ENCODE assay signal across 8 cellular contexts in the genomic region with DNA sequence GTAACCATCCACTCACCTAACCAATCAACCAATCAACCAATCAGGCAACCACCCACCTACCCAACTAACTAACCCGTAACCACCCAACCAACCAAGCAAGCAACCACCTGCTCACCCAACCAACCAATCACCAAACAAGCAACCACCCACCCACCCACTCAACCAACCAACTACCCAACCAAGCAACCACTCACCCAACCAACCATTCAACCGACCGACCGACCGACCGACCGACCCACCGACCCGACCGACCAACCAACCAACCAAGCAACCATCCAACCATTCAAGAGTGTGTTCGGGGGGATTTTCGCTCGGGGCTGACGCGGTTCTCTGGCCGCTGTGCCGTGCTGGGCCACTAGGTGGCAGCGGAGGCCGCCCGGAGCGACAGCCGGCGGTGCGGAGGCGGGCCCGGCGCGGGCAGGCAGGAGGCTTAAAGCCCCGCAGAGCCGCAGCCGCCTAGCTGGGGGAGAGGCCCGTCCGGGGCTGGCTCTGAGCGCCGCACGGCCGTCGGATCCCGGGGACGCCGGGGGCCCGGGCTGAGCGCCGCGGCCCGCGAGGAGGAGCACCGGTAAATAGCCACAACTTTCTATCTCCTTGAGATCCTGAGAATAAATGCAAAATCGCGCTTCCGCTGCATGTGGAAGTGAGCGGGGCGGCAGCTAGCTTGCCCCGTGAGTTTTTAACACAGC. TPM values are rescaled to one million over a fixed set of nuclear protein-coding genes. Genes with fewer than 3 reads are reported as not detected.
DNase-seq lines count a peak whose midpoint lies in the region; ATAC-seq and TF ChIP-seq lines count a peak whose summit lies in the region.

A gene (plus strand): TSS at position 443 of the 689 bp plus-strand sequence. CDS start 1,617 bp downstream, outside the sequence.

- CTCF ChIA-PET in CD4-positive, alpha-beta memory T cell (lab: Charles Lee; ENCODE audit: partially characterized antibody) = interaction anchor here (0.7 to 2.6 kb wide), 13 partner anchors 9 to 634 kb away, joined by 3 to 27 read pairs (median 3); no protein-coding TSS in a partner anchor

- H3K4me1 Mint-ChIP-seq in CD4-positive, alpha-beta memory T cell = peaks cover 2 to 10% (median 5%) of the 10 kb centered on the region in 4 donors

- DNase-seq in CD4-positive, alpha-beta memory T cell = peak; percentile 52 to 70 (median 64)
- DNase-seq in SJCRH30 (peak; percentile 34 to 57), activated gamma-delta T cell treated with Interleukin-2 at 50 U/mL for 16 hours (peak; percentile 66), globus pallidus (ENCODE audit: low spot score) (peak; percentile 37), tibial artery (peak in 1 of 2 donors; percentile 72)

- peak within 1 kb of the TSS; percentile 63 for H2AFZ ChIP-seq in parathyroid adenoma

- ATAC-seq in GM19395 (IDR thresholded peaks at IDR 0.05; ENCODE audit: unreplicated experiment) (peak; percentile 89), HG03520 (IDR thresholded peaks at IDR 0.05; ENCODE audit: unreplicated experiment) (peak; percentile 88)

- no peaks in the 10 kb centered on the region for H3K9me3 ChIP-seq in CD4-positive, alpha-beta memory T cell (ENCODE audit: control insufficient read depth in 1 of 2, low read length in 2 of 2)
- no peaks in the 10 kb centered on the region for H3K9me3 ChIP-seq in SJCRH30 (replicated peaks)
- H3K9me3 ChIP-seq in parathyroid adenoma (ENCODE audit: control insufficient read depth, low read length) = no peaks in the 10 kb centered on the region
- no peaks in the 10 kb centered on the region for H3K9me3 ChIP-seq in tibial artery

- peaks cover 4% of the 10 kb centered on the region for H3K4me1 ChIP-seq in CD4-positive, alpha-beta memory T cell (ENCODE audit: insufficient read depth, low read length)
- H3K4me1 ChIP-seq in SJCRH30 (no peaks in the 10 kb centered on the region), parathyroid adenoma (no peaks in the 10 kb centered on the region), tibial artery (peaks cover 0 to 8% (median 4%) of the 10 kb centered on the region in 4 donors)

- intact Hi-C loops in CD4-positive, alpha-beta memory T cell (cut with micrococcal nuclease) = no loop called here
- intact Hi-C loops in tibial artery (cut with DNase I; ENCODE audit: low total_unique reads) = no loop called here

- no peaks in the 10 kb centered on the region for H3K79me2 ChIP-seq in parathyroid adenoma

- H3K27me3 ChIP-seq in CD4-positive, alpha-beta memory T cell (ENCODE audit: insufficient read depth, low read length) = peaks cover 5% of the 10 kb centered on the region
- no peaks in the 10 kb centered on the region for H3K27me3 ChIP-seq in SJCRH30
- no peaks in the 10 kb centered on the region for H3K27me3 ChIP-seq in parathyroid adenoma (ENCODE audit: control insufficient read depth, insufficient read depth, low read length)
- peaks cover 0 to 68% of the 10 kb centered on the region in 2 donors for H3K27me3 ChIP-seq in tibial artery

- peak within 1 kb of the TSS; percentile 78 for H3K4me2 ChIP-seq in parathyroid adenoma (ENCODE audit: low read length)

- no peaks in the 10 kb centered on the region for H3K36me3 Mint-ChIP-seq in CD4-positive, alpha-beta memory T cell

- TF ChIP-seq CTCF in parathyroid adenoma (IDR thresholded peaks at IDR 0.05) = peak; percentile 88
- peak; percentile 87 to 90 for TF ChIP-seq CTCF in tibial artery (IDR thresholded peaks at IDR 0.05)

- H3K27ac ChIP-seq in CD4-positive, alpha-beta memory T cell (ENCODE audit: low read depth, low read length) = no peak within 1 kb of the TSS
- H3K27ac ChIP-seq in SJCRH30 (no peak within 1 kb of the TSS), parathyroid adenoma (no peak within 1 kb of the TSS), tibial artery (no peak within 1 kb of the TSS)

- no peaks in the 10 kb centered on the region for H3K36me3 ChIP-seq in CD4-positive, alpha-beta memory T cell (ENCODE audit: insufficient read depth, low read length)
- H3K36me3 ChIP-seq in SJCRH30 = no peaks in the 10 kb centered on the region
- no peaks in the 10 kb centered on the region for H3K36me3 ChIP-seq in parathyroid adenoma (ENCODE audit: control insufficient read depth, insufficient read depth, low read length)
- no peaks in the 10 kb centered on the region for H3K36me3 ChIP-seq in tibial artery

- no peaks in the 10 kb centered on the region for H3K9me3 Mint-ChIP-seq in CD4-positive, alpha-beta memory T cell

- POLR2A ChIA-PET in CD4-positive, alpha-beta memory T cell (lab: Charles Lee; ENCODE audit: partially characterized antibody) = interaction anchor here (0.8 kb wide), 1 partner anchor 634 kb away, joined by 3 read pairs; no protein-coding TSS in a partner anchor

- peak within 1 kb of the TSS in 1 of 2 donors; percentile 28 for H3K4me3 ChIP-seq in CD4-positive, alpha-beta memory T cell (ENCODE audit: low read length in 2 of 2)
- H3K4me3 ChIP-seq in SJCRH30 (no peak within 1 kb of the TSS), parathyroid adenoma (ENCODE audit: low read depth, low read length) (peak within 1 kb of the TSS; percentile 42), tibial artery (peak within 1 kb of the TSS; percentile 22 to 50)

- peaks cover 14 to 37% of the 10 kb centered on the region in 2 donors for H3K27me3 Mint-ChIP-seq in CD4-positive, alpha-beta memory T cell

- H3K4me3 Mint-ChIP-seq in CD4-positive, alpha-beta memory T cell = peak within 1 kb of the TSS in 7 of 8 donors; percentile 50 to 76 (median 66)

- H3K9ac ChIP-seq in parathyroid adenoma = no peak within 1 kb of the TSS

- H3K27ac Mint-ChIP-seq in CD4-positive, alpha-beta memory T cell = peak within 1 kb of the TSS in 1 of 7 donors; percentile 23

RNA-seq across cellular contexts. Expression of the gene that starts here (rescaled TPM):
- not detected for total RNA-seq in CD4-positive, alpha-beta memory T cell
- not detected for polyA plus RNA-seq in CD4-positive, alpha-beta memory T cell
- not detected in 2 replicates for total RNA-seq in SJCRH30 (2014; rRNA removed; shearing (Covaris generic))

Comparison
In these comparisons a context has a peak if more than half of its experiments do, and no peak if none do; other contexts are left out.
1. Peak in DNase-seq in CD4-positive, alpha-beta memory T cell; RNA of the gene not detected or under 1 TPM.
2. Peak in DNase-seq in SJCRH30; RNA of the gene not detected or under 1 TPM.